28 cellular contexts compared by ENCODE assay signal in genomic region chr2:165905269-165905668, GRCh38.
"Had no signal": no experiment of that assay in that cellular context is flagged by ENCODE, and none has a peak within 500 bp of the region (broad histone marks: within the 10 kb centered on the region; RNA-seq: fewer than 3 reads in every experiment).

No MANE protein-coding gene starts in this region.

- H3K27ac ChIP-seq: gastrocnemius medialis, right atrium auricular region, thyroid gland, upper lobe of left lung, vagina had no signal

- H3K27me3 ChIP-seq: gastrocnemius medialis, right atrium auricular region, thyroid gland, upper lobe of left lung, vagina had no signal

- H3K4me3 ChIP-seq: gastrocnemius medialis, right atrium auricular region, smooth muscle cell, thyroid gland, upper lobe of left lung, vagina had no signal

- DNase-seq: activated CD4-positive, alpha-beta memory T cell treated with anti-CD3 and anti-CD28 coated beads, Interleukin-2, amount 10 ng/mL, durations not matched to agents 7 days and 5 days; activated CD4-positive, alpha-beta T cell treated with anti-CD3 and anti-CD28 coated beads for 1 hour; activated CD4-positive, alpha-beta T cell treated with anti-CD3 and anti-CD28 coated beads, Interleukin-2, amount 10 ng/mL, durations not matched to agents 7 days and 5 days; activated naive CD8-positive, alpha-beta T cell treated with anti-CD3 and anti-CD28 coated beads, Interleukin-2, amount 50 U/mL, for 24 hours; activated T-cell treated with anti-CD3 and anti-CD28 coated beads, Interleukin-2, amount 50 U/mL, for 48 hours; amygdala; central memory CD4-positive, alpha-beta T cell; effector CD4-positive, alpha-beta T cell; erythroblast; gastrocnemius medialis; glutamatergic neuron; left colon; mammary epithelial cell; naive B cell; nucleus accumbens; stimulated activated CD4-positive, alpha-beta T cell treated with anti-CD3 and anti-CD28 coated beads, Interleukin-1b, Interleukin-23, amount 100 ng/mL, for 48 hours; stimulated activated CD4-positive, alpha-beta T cell treated with anti-CD3 and anti-CD28 coated beads, Interleukin-4, amount 100 ng/mL, for 4 hours; stimulated activated CD8-positive, alpha-beta memory T cell treated with anti-CD3 and anti-CD28 coated beads, Interleukin-4, amount 100 ng/mL, for 48 hours; stimulated activated naive CD8-positive, alpha-beta T cell treated with anti-CD3 and anti-CD28 coated beads, Interleukin-15, amount 100 ng/mL, for 72 hours; substantia nigra; T-helper 17 cell; thyroid gland; upper lobe of left lung had no signal

- ATAC-seq: activated naive CD8-positive, alpha-beta T cell treated with anti-CD3 and anti-CD28 coated beads, Interleukin-2, amount 50 U/mL, for 24 hours; gastrocnemius medialis; left colon; stimulated activated memory B cell treated with anti-CD40 and anti-IgM and Interleukin-4, amounts not matched to agents 10 μg/mL and 1 μg/mL and 100 μg/mL, for 72 hours; stimulated activated naive CD8-positive, alpha-beta T cell treated with anti-CD3 and anti-CD28 coated beads, Interleukin-15, amount 100 ng/mL, for 72 hours; T-helper 17 cell; WTC11 had no signal

- H3K4me2 ChIP-seq: smooth muscle cell had no signal

- H3K9me3 ChIP-seq: gastrocnemius medialis, right atrium auricular region, thyroid gland, upper lobe of left lung, vagina had no signal
